ENCODE assay signal across 17 cellular contexts in the genomic region with DNA sequence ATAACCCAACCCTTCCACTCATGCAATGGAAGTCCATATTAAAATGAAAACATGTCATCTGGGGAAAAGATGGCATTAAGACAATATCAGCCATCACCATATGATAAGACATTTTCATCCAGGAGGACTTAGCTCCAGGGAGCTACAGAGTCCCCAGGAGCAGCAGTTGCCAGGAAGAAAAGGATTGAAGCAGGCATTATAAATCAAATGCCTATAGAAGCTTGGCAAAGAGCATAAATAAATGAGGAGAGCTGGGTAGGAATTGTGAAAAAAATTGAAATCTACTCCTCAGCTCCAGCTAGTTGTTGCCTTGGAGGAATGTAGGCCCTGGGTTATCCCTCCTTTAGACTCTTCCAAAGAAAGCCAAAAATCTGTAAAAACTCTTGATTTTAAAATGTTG. TPM values are rescaled to one million over a fixed set of nuclear protein-coding genes. Genes with fewer than 3 reads are reported as not detected.
"Had no signal": no experiment of that assay in that cellular context is flagged by ENCODE, and none has a peak within 500 bp of the region (broad histone marks: within the 10 kb centered on the region; RNA-seq: fewer than 3 reads in every experiment).

No MANE protein-coding gene starts in this region.

- ATAC-seq: activated naive CD8-positive, alpha-beta T cell treated with anti-CD3 and anti-CD28 coated beads, Interleukin-2, amount 50 U/mL, for 24 hours; esophagus mucosa; left lung; stimulated activated naive CD8-positive, alpha-beta T cell treated with anti-CD3 and anti-CD28 coated beads, Interleukin-15, amount 100 ng/mL, for 72 hours; T-cell had no signal

- H3K27ac ChIP-seq: left lung, ovary, thyroid gland had no signal

- H3K27me3 ChIP-seq: left lung, ovary, thyroid gland, uterus had no signal

- H3K4me1 Mint-ChIP-seq: activated naive CD8-positive, alpha-beta T cell treated with anti-CD3 and anti-CD28 coated beads, Interleukin-2, amount 50 U/mL, for 24 hours; stimulated activated naive CD8-positive, alpha-beta T cell treated with anti-CD3 and anti-CD28 coated beads, Interleukin-15, amount 100 ng/mL, for 72 hours; T-cell had no signal

- H3K4me3 Mint-ChIP-seq: activated naive CD8-positive, alpha-beta T cell treated with anti-CD3 and anti-CD28 coated beads, Interleukin-2, amount 50 U/mL, for 24 hours; activated T-helper 1 cell treated with anti-CD3 and anti-CD28 coated beads, Interleukin-12 subunit alpha, Interleukin-12 subunit beta, Interleukin-2, Interleukin-4 antibody, amounts not matched to agents 30 ng/mL and 10 ng/mL and 1 ng/mL, durations not matched to agents 14 hours and 24 hours and 36 hours; stimulated activated naive CD8-positive, alpha-beta T cell treated with anti-CD3 and anti-CD28 coated beads, Interleukin-15, amount 100 ng/mL, for 72 hours; T-cell had no signal

- H3K27ac Mint-ChIP-seq: activated naive CD8-positive, alpha-beta T cell treated with anti-CD3 and anti-CD28 coated beads, Interleukin-2, amount 50 U/mL, for 24 hours; activated T-helper 1 cell treated with anti-CD3 and anti-CD28 coated beads, Interleukin-12 subunit alpha, Interleukin-12 subunit beta, Interleukin-2, Interleukin-4 antibody, amounts not matched to agents 30 ng/mL and 10 ng/mL and 1 ng/mL, durations not matched to agents 14 hours and 24 hours and 36 hours; stimulated activated naive CD8-positive, alpha-beta T cell treated with anti-CD3 and anti-CD28 coated beads, Interleukin-15, amount 100 ng/mL, for 72 hours; T-cell had no signal

- H3K4me1 ChIP-seq: uterus had no signal

- H3K9me3 Mint-ChIP-seq: activated T-helper 1 cell treated with anti-CD3 and anti-CD28 coated beads, Interleukin-12 subunit alpha, Interleukin-12 subunit beta, Interleukin-2, Interleukin-4 antibody, amounts not matched to agents 30 ng/mL and 10 ng/mL and 1 ng/mL, durations not matched to agents 14 hours and 24 hours and 36 hours; T-cell had no signal

- H3K27me3 Mint-ChIP-seq: activated naive CD8-positive, alpha-beta T cell treated with anti-CD3 and anti-CD28 coated beads, Interleukin-2, amount 50 U/mL, for 24 hours; stimulated activated naive CD8-positive, alpha-beta T cell treated with anti-CD3 and anti-CD28 coated beads, Interleukin-15, amount 100 ng/mL, for 72 hours had no signal

- H3K36me3 ChIP-seq: left lung, ovary, thyroid gland, uterus had no signal

- H3K9me3 ChIP-seq: left lung, ovary, thyroid gland, uterus had no signal

- H3K36me3 Mint-ChIP-seq: T-cell had no signal

- H3K4me3 ChIP-seq: left lung, ovary, thyroid gland, uterus had no signal

- DNase-seq: activated CD4-positive, alpha-beta T cell treated with anti-CD3 and anti-CD28 coated beads for 48 hours; activated naive CD4-positive, alpha-beta T cell treated with Interleukin-2 at 50 U/mL for 16 hours; activated naive CD8-positive, alpha-beta T cell treated with anti-CD3 and anti-CD28 coated beads, Interleukin-2, amount 50 U/mL, for 24 hours; central memory CD4-positive, alpha-beta T cell; cortex of kidney; foreskin fibroblast; left lung; ovary; stimulated activated CD4-positive, alpha-beta T cell treated with anti-CD3 and anti-CD28 coated beads, Interleukin-15, amount 100 ng/mL, for 24 hours; stimulated activated CD4-positive, alpha-beta T cell treated with anti-CD3 and anti-CD28 coated beads, Interleukin-4, amount 100 ng/mL, for 24 hours; stimulated activated naive CD8-positive, alpha-beta T cell treated with anti-CD3 and anti-CD28 coated beads, Interleukin-15, amount 100 ng/mL, for 72 hours; T-cell; T1000; thyroid gland; uterus had no signal

RNA-seq across cellular contexts. Expression of gene FAM13C, which starts 42.5 kb away (rescaled TPM):
- total RNA-seq: activated T-helper 1 cell treated with anti-CD3 and anti-CD28 coated beads, Interleukin-12 subunit alpha, Interleukin-12 subunit beta, Interleukin-2, Interleukin-4 antibody, amounts not matched to agents 30 ng/mL and 10 ng/mL and 1 ng/mL, durations not matched to agents 14 hours and 24 hours and 36 hours; T-cell had no signal
